ENCODE assay signal across 20 cellular contexts in the genomic region with DNA sequence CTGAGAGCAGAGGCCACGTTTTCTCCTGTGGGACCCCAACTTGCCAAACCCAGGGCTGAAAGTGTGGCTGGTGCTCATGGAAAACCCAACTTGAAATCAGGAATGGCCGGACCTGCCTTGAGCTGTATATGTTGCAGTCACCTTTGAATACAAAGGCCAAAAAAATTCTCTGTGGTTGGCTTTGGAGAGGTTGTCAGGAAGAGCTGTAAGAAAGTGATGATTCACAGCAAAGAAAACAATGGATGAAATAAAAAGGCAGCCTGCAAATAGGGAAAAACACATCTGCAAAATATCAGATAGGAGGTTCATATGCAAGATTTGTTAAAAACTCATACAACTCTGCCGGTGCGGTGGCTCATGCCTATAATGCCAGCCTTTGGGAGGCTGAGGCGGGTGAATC.
"Had no signal": no experiment of that assay in that cellular context is flagged by ENCODE, and none has a peak within 500 bp of the region (broad histone marks: within the 10 kb centered on the region; RNA-seq: fewer than 3 reads in every experiment).

No MANE protein-coding gene starts in this region.

- FAIRE-seq: colon had no signal

- DNase-seq: activated CD4-positive, alpha-beta T cell treated with anti-CD3 and anti-CD28 coated beads for 36 hours; activated CD8-positive, alpha-beta memory T cell treated with anti-CD3 and anti-CD28 coated beads for 24 hours; foreskin melanocyte; heart left ventricle; islet precursor cell; left ventricle myocardium inferior; retina; T-cell; T1000; tibial artery had no signal

- H3K9me3 Mint-ChIP-seq: activated naive CD4-positive, alpha-beta T cell treated with anti-CD3 and anti-CD28 coated beads, Interleukin-2, amount 50 U/mL, for 24 hours; activated T-helper 2 cell treated with anti-CD3 and anti-CD28 coated beads, Interferon-gamma antibody, Interleukin-2, Interleukin-4, amounts not matched to agents 10 μg/mL and 5 μg/mL and 100 μg/mL, durations not matched to agents 14 hours and 24 hours and 36 hours; neural progenitor cell; T-cell had no signal

- ATAC-seq: activated CD4-positive, alpha-beta T cell treated with anti-CD3 and anti-CD28 coated beads for 36 hours; stimulated activated effector memory CD8-positive, alpha-beta T cell treated with anti-CD3 and anti-CD28 coated beads, Interleukin-12 subunit alpha, Interleukin-12 subunit beta, amount 100 ng/mL, for 72 hours; T-cell had no signal

- H3K4me3 Mint-ChIP-seq: activated CD4-positive, alpha-beta T cell treated with anti-CD3 and anti-CD28 coated beads for 36 hours; activated naive CD4-positive, alpha-beta T cell treated with anti-CD3 and anti-CD28 coated beads, Interleukin-2, amount 50 U/mL, for 24 hours; neural progenitor cell; stimulated activated effector memory CD8-positive, alpha-beta T cell treated with anti-CD3 and anti-CD28 coated beads, Interleukin-12 subunit alpha, Interleukin-12 subunit beta, amount 100 ng/mL, for 72 hours; T-cell had no signal

- H3K27ac Mint-ChIP-seq: activated CD4-positive, alpha-beta T cell treated with anti-CD3 and anti-CD28 coated beads for 36 hours; activated naive CD4-positive, alpha-beta T cell treated with anti-CD3 and anti-CD28 coated beads, Interleukin-2, amount 50 U/mL, for 24 hours; activated T-helper 2 cell treated with anti-CD3 and anti-CD28 coated beads, Interferon-gamma antibody, Interleukin-2, Interleukin-4, amounts not matched to agents 10 μg/mL and 5 μg/mL and 100 μg/mL, durations not matched to agents 14 hours and 24 hours and 36 hours; neural progenitor cell; stimulated activated effector memory CD8-positive, alpha-beta T cell treated with anti-CD3 and anti-CD28 coated beads, Interleukin-12 subunit alpha, Interleukin-12 subunit beta, amount 100 ng/mL, for 72 hours; T-cell had no signal

- H3K27me3 Mint-ChIP-seq: activated CD4-positive, alpha-beta T cell treated with anti-CD3 and anti-CD28 coated beads for 36 hours; activated naive CD4-positive, alpha-beta T cell treated with anti-CD3 and anti-CD28 coated beads, Interleukin-2, amount 50 U/mL, for 24 hours; T-cell had no signal

- H3K36me3 Mint-ChIP-seq: activated naive CD4-positive, alpha-beta T cell treated with anti-CD3 and anti-CD28 coated beads, Interleukin-2, amount 50 U/mL, for 24 hours; neural progenitor cell; stimulated activated effector memory CD8-positive, alpha-beta T cell treated with anti-CD3 and anti-CD28 coated beads, Interleukin-12 subunit alpha, Interleukin-12 subunit beta, amount 100 ng/mL, for 72 hours; T-cell had no signal

- H3K9me3 ChIP-seq: esophagus muscularis mucosa, heart left ventricle, left ventricle myocardium inferior, tibial artery, vagina had no signal

- H3K4me1 ChIP-seq: esophagus muscularis mucosa, left ventricle myocardium inferior, parathyroid adenoma, tibial artery, vagina had no signal

- H3K4me3 ChIP-seq: esophagus muscularis mucosa, heart left ventricle, left ventricle myocardium inferior, neural progenitor cell, smooth muscle cell, tibial artery, vagina had no signal

- H3K27me3 ChIP-seq: esophagus muscularis mucosa, heart left ventricle, neural progenitor cell, tibial artery, vagina had no signal

- H3K27ac ChIP-seq: esophagus muscularis mucosa, heart left ventricle, left ventricle myocardium inferior, neural progenitor cell, parathyroid adenoma, tibial artery, vagina, VCaP had no signal

- H3K36me3 ChIP-seq: esophagus muscularis mucosa, heart left ventricle, left ventricle myocardium inferior, neural progenitor cell, tibial artery, vagina had no signal
